In the genomic region with DNA sequence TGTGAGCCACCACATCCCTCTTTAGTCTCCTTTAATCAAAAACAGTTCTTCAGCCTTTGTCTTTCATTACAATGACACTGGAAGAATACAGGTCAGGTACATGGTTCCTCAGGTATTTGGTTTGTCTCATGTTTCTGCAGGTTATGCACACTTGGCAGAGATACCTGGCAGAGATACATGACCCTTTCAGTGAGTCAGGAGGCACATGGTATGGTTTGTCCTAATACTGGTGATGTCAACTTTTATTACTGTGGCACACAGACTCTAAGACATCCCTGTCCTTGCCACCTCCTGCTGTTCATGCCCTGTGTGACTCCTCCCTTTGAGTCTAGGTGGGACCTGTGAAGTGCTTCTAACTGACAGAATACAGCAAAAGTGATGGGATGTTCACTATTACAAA, we compare ENCODE assay signal across 18 cellular contexts. TPM values are rescaled to one million over a fixed set of nuclear protein-coding genes. Genes with fewer than 3 reads are reported as not detected.
DNase-seq lines count a peak whose midpoint lies in the region; ATAC-seq and TF ChIP-seq lines count a peak whose summit lies in the region.
"Had no signal": no experiment of that assay in that cellular context is flagged by ENCODE, and none has a peak within 500 bp of the region (broad histone marks: within the 10 kb centered on the region; RNA-seq: fewer than 3 reads in every experiment).

No MANE protein-coding gene starts in this region.

- ATAC-seq in HCT116 (peak; percentile 75), psoas muscle (peak; percentile 64 to 70 (median 66)), GM19463 (IDR thresholded peaks at IDR 0.05; ENCODE audit: unreplicated experiment) (no peak), HG03457 (IDR thresholded peaks at IDR 0.05; ENCODE audit: unreplicated experiment) (no peak), GM21825 (IDR thresholded peaks at IDR 0.05; ENCODE audit: unreplicated experiment) (no peak)
- ATAC-seq: heart left ventricle, SK-N-SH treated with all-trans-retinoic acid at 6 μM for 48 hours had no signal

- no peak overlapping the region for H3K4me3 Mint-ChIP-seq in chondrocyte (ENCODE audit: unreplicated experiment)
- H3K4me3 Mint-ChIP-seq: CD4-positive, CD25-positive, alpha-beta regulatory T cell had no signal

- H3K4me1 Mint-ChIP-seq in chondrocyte (ENCODE audit: low read depth), result peaks cover 84% of the 10 kb centered on the region

- no peak overlapping the region for H2AFZ ChIP-seq in HCT116 (ENCODE audit: low read depth, low read length, poor library complexity, severe bottlenecking)

- TF ChIP-seq RAD21 in HCT116 (IDR thresholded peaks at IDR 0.05; ENCODE audit: low read depth), result no peak

- H3K27ac ChIP-seq in HCT116 (ENCODE audit: low read depth, low read length) (no peak overlapping the region), psoas muscle (no peak overlapping the region)
- H3K27ac ChIP-seq: esophagus muscularis mucosa, heart left ventricle, KMS-11, ovary had no signal

- no peak overlapping the region for H3K9ac ChIP-seq in HCT116 (ENCODE audit: low read length)
- H3K9ac ChIP-seq: KMS-11 had no signal

- H3K36me3 ChIP-seq in HCT116 (ENCODE audit: control insufficient read depth in 1 of 2, insufficient read depth in 2 of 2, low read length in 2 of 2) (no peaks in the 10 kb centered on the region), psoas muscle (ENCODE audit: insufficient read depth in 1 of 2, low read depth in 1 of 2) (no peaks in the 10 kb centered on the region)
- H3K36me3 ChIP-seq: esophagus muscularis mucosa, heart left ventricle, ovary had no signal

- H3K9me3 ChIP-seq in HCT116 (ENCODE audit: control insufficient read depth in 1 of 2, insufficient read depth in 1 of 2, low read depth in 1 of 2, low read length in 2 of 2), result no peaks in the 10 kb centered on the region
- H3K9me3 ChIP-seq in psoas muscle, result no peaks in the 10 kb centered on the region
- H3K9me3 ChIP-seq: esophagus muscularis mucosa, heart left ventricle, ovary had no signal

- peak overlapping the region; percentile 11 for H3K4me2 ChIP-seq in HCT116 (ENCODE audit: low read length)
- H3K4me2 ChIP-seq: KMS-11 had no signal

- POLR2A ChIA-PET in HCT116 (lab: Charles Lee), result no interaction called here

- H3K9me3 Mint-ChIP-seq in chondrocyte (ENCODE audit: low read depth), result no peaks in the 10 kb centered on the region

- H3K79me2 ChIP-seq in HCT116 (ENCODE audit: insufficient read depth, low read length), result peaks cover 5% of the 10 kb centered on the region; the same call in 1 of the 2 replicates

- RAD21 ChIA-PET in HCT116 (lab: Charles Lee; ENCODE audit: low non-redundant PET in 1 of 2, low total read pairs in 2 of 2, uncharacterized antibody in 2 of 2, unreplicated experiment in 2 of 2), result no interaction called here

- H3K9me2 ChIP-seq in HCT116 (ENCODE audit: insufficient read depth), result no peaks in the 10 kb centered on the region

- TF ChIP-seq POLR2A in HCT116 (IDR thresholded peaks at IDR 0.05; ENCODE audit: borderline replicate concordance, extremely low read depth, insufficient read depth, insufficient read length), result no peak

- no peaks in the 10 kb centered on the region for H3K27me3 Mint-ChIP-seq in chondrocyte (ENCODE audit: low read depth)

- peak; percentile 48 for DNase-seq in HCT116 (ENCODE audit: low read depth, low spot score)
- peak; percentile 27 for DNase-seq in NCI-H345 (lab: John Stamatoyannopoulos, UW)
- no peak for DNase-seq in chondrocyte (ENCODE audit: low spot score)
- no peak for DNase-seq in psoas muscle
- DNase-seq: activated CD8-positive, alpha-beta memory T cell treated with anti-CD3 and anti-CD28 coated beads for 24 hours; amniotic stem cell; CD4-positive, CD25-positive, alpha-beta regulatory T cell; cortex of kidney; heart left ventricle; islet precursor cell; NCI-H1436 treated with DMSO at 0.1 percent for 48 hours; ovary had no signal

- intact Hi-C loops in HCT116 (cut with micrococcal nuclease) (loop anchor here (5.0 kb wide), 1 partner anchor 43 kb away; no protein-coding TSS in a partner anchor), psoas muscle (cut with DNase I) (no loop called here)

- H3K4me1 ChIP-seq in HCT116 (ENCODE audit: control insufficient read depth in 1 of 2, insufficient read depth in 2 of 2, low read length in 2 of 2) (peaks cover 39 to 40% of the 10 kb centered on the region in 2 experiments), psoas muscle (peaks cover 22% of the 10 kb centered on the region)

- H4K20me1 ChIP-seq in HCT116 (ENCODE audit: insufficient read depth), result no peaks in the 10 kb centered on the region

- no TSS peak for BruUV-seq in HCT116 (replicated peaks; lab: Mats Ljungman, UMichigan)

- CTCF ChIA-PET in HCT116 (lab: Charles Lee), result no interaction called here

- H3K27me3 ChIP-seq in HCT116 (ENCODE audit: insufficient read depth, low read length), result no peaks in the 10 kb centered on the region
- H3K27me3 ChIP-seq in psoas muscle (ENCODE audit: insufficient read depth in 3 of 3, low read length in 2 of 3), result no peaks in the 10 kb centered on the region
- H3K27me3 ChIP-seq: esophagus muscularis mucosa, heart left ventricle, ovary had no signal

- no peaks in the 10 kb centered on the region for H3K36me3 Mint-ChIP-seq in chondrocyte (ENCODE audit: low read depth)
- H3K36me3 Mint-ChIP-seq: CD4-positive, CD25-positive, alpha-beta regulatory T cell had no signal

- H3K4me3 ChIP-seq in HCT116 (replicated peaks in 1 of 2; ENCODE audit: low read depth in 1 of 2, low read length in 2 of 2), result no peak overlapping the region
- H3K4me3 ChIP-seq in psoas muscle, result no peak overlapping the region
- H3K4me3 ChIP-seq: esophagus muscularis mucosa, heart left ventricle, ovary had no signal

- no peak for TF ChIP-seq CTCF in HCT116 (IDR thresholded peaks at IDR 0.05 in 2 of 3, conservative IDR thresholded peaks at IDR 0.05 in 1 of 3; ENCODE audit: borderline replicate concordance in 1 of 3, insufficient read depth in 1 of 3, low read depth in 2 of 3, low read length in 2 of 3)
- TF ChIP-seq CTCF in chondrocyte (IDR thresholded peaks at IDR 0.05), result no peak
- no peak for TF ChIP-seq CTCF in psoas muscle (IDR thresholded peaks at IDR 0.05)

- H3K27ac Mint-ChIP-seq in chondrocyte (ENCODE audit: unreplicated experiment), result peak overlapping the region; percentile 78
- H3K27ac Mint-ChIP-seq: CD4-positive, CD25-positive, alpha-beta regulatory T cell had no signal

TF ChIP-seq in HCT116, 20 proteins besides CTCF, POLR2A, EP300 and RAD21 (continues in another document):
- TF ChIP-seq YY1 (IDR thresholded peaks at IDR 0.05; ENCODE audit: extremely low read depth, insufficient replicate concordance, low read depth, low read length) (no peak), ELF1 (IDR thresholded peaks at IDR 0.05; ENCODE audit: borderline replicate concordance, low read depth) (no peak), CEBPB (IDR thresholded peaks at IDR 0.05; ENCODE audit: low read depth) (no peak), POLR2AphosphoS5 (IDR thresholded peaks at IDR 0.05; ENCODE audit: low read depth, low read length) (no peak), JUND (IDR thresholded peaks at IDR 0.05) (0 out of 2 replicates have a peak, but pooled peaks have one; percentile 21), EZH2 (IDR thresholded peaks at IDR 0.05) (no peak)
- TF ChIP-seq, protein P1, sequence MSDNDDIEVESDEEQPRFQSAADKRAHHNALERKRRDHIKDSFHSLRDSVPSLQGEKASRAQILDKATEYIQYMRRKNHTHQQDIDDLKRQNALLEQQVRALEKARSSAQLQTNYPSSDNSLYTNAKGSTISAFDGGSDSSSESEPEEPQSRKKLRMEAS (IDR thresholded peaks at IDR 0.05), result peak; percentile 69
- TF ChIP-seq, protein P2, sequence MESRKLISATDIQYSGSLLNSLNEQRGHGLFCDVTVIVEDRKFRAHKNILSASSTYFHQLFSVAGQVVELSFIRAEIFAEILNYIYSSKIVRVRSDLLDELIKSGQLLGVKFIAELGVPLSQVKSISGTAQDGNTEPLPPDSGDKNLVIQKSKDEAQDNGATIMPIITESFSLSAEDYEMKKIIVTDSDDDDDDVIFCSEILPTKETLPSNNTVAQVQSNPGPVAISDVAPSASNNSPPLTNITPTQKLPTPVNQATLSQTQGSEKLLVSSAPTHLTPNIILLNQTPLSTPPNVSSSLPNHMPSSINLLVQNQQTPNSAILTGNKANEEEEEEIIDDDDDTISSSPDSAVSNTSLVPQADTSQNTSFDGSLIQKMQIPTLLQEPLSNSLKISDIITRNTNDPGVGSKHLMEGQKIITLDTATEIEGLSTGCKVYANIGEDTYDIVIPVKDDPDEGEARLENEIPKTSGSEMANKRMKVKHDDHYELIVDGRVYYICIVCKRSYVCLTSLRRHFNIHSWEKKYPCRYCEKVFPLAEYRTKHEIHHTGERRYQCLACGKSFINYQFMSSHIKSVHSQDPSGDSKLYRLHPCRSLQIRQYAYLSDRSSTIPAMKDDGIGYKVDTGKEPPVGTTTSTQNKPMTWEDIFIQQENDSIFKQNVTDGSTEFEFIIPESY (IDR thresholded peaks at IDR 0.05; ENCODE audit: extremely low read depth, insufficient replicate concordance, low read length), result no peak
- TF ChIP-seq, protein P3, sequence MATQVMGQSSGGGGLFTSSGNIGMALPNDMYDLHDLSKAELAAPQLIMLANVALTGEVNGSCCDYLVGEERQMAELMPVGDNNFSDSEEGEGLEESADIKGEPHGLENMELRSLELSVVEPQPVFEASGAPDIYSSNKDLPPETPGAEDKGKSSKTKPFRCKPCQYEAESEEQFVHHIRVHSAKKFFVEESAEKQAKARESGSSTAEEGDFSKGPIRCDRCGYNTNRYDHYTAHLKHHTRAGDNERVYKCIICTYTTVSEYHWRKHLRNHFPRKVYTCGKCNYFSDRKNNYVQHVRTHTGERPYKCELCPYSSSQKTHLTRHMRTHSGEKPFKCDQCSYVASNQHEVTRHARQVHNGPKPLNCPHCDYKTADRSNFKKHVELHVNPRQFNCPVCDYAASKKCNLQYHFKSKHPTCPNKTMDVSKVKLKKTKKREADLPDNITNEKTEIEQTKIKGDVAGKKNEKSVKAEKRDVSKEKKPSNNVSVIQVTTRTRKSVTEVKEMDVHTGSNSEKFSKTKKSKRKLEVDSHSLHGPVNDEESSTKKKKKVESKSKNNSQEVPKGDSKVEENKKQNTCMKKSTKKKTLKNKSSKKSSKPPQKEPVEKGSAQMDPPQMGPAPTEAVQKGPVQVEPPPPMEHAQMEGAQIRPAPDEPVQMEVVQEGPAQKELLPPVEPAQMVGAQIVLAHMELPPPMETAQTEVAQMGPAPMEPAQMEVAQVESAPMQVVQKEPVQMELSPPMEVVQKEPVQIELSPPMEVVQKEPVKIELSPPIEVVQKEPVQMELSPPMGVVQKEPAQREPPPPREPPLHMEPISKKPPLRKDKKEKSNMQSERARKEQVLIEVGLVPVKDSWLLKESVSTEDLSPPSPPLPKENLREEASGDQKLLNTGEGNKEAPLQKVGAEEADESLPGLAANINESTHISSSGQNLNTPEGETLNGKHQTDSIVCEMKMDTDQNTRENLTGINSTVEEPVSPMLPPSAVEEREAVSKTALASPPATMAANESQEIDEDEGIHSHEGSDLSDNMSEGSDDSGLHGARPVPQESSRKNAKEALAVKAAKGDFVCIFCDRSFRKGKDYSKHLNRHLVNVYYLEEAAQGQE (IDR thresholded peaks at IDR 0.05; ENCODE audit: low read depth), result no peak

RNA-seq across cellular contexts. Expression of a gene that starts 58.4 kb away (rescaled TPM):
- total RNA-seq in HCT116 (2021; ENCODE audit: unreplicated experiment) (26.6 TPM), chondrocyte (38.3 to 65.8 TPM (median 57.8 TPM) in 3 replicates), psoas muscle (10 to 100 TPM; 36.6 to 82.3 (median 41.9) TPM)
- polyA plus RNA-seq in HCT116 (2012), result 10.4 and 13.0 TPM in 2 replicates
- polyA plus RNA-seq in psoas muscle, result 10 to 100 TPM; 15.5 to 59.9 (median 22.1) TPM

Comparison
In these comparisons a context has a peak if more than half of its experiments do, and no peak if none do; other contexts are left out.
1. ATAC-seq: peak in HCT116 (single experiment) and psoas muscle (4 of 4); none in GM19463 (single experiment), HG03457 (single experiment) and GM21825 (single experiment).
2. DNase-seq: peak in HCT116 (single experiment) and NCI-H345 (single experiment); none in chondrocyte (single experiment) and psoas muscle (0 of 2).